In genomic region chr12:57428965-57429364, GRCh38 we compare ENCODE assay signal across 13 cellular contexts. TPM values are rescaled to one million over a fixed set of nuclear protein-coding genes. Genes with fewer than 3 reads are reported as not detected.
DNase-seq lines count a peak whose midpoint lies in the region; ATAC-seq and TF ChIP-seq lines count a peak whose summit lies in the region.
"Had no signal": no experiment of that assay in that cellular context is flagged by ENCODE, and none has a peak within 500 bp of the region (broad histone marks: within the 10 kb centered on the region; RNA-seq: fewer than 3 reads in every experiment).

No MANE protein-coding gene starts in this region.

- no peaks in the 10 kb centered on the region for H3K9me2 ChIP-seq in OCI-LY1 (ENCODE audit: low read depth, low read length)

- peaks cover 32% of the 10 kb centered on the region for H3K4me1 Mint-ChIP-seq in activated CD4-positive, alpha-beta T cell treated with anti-CD3 and anti-CD28 coated beads for 36 hours
- peaks cover 16% of the 10 kb centered on the region for H3K4me1 Mint-ChIP-seq in endodermal cell

- H3K27me3 ChIP-seq in OCI-LY1 (ENCODE audit: insufficient read depth, low read length), result no peaks in the 10 kb centered on the region
- H3K27me3 ChIP-seq in endodermal cell (ENCODE audit: control insufficient read depth, insufficient read depth, low read length, poor library complexity, severe bottlenecking), result no peaks in the 10 kb centered on the region
- no peaks in the 10 kb centered on the region for H3K27me3 ChIP-seq in skeletal muscle satellite cell (ENCODE audit: control insufficient read depth, insufficient read depth, low read length)

- H3K36me3 Mint-ChIP-seq in activated CD4-positive, alpha-beta T cell treated with anti-CD3 and anti-CD28 coated beads for 36 hours (ENCODE audit: low read depth), result peaks cover 10% of the 10 kb centered on the region
- peaks cover 17% of the 10 kb centered on the region for H3K36me3 Mint-ChIP-seq in endodermal cell (ENCODE audit: low read depth)

- WGBS in endodermal cell (ENCODE audit: insufficient coverage in 1 of 2, insufficient read length in 1 of 2), 2 experiments, result 90 to 100% methylated on average over 5 to 6 of the region's 6 CpGs

- ATAC-seq in activated CD4-positive, alpha-beta T cell treated with anti-CD3 and anti-CD28 coated beads for 36 hours, result no peak
- no peak for ATAC-seq in HG02852 (IDR thresholded peaks at IDR 0.05; ENCODE audit: unreplicated experiment)

- no peak for DNase-seq in activated CD4-positive, alpha-beta T cell treated with anti-CD3 and anti-CD28 coated beads for 36 hours
- DNase-seq in activated CD4-positive, alpha-beta T cell treated with anti-CD3 and anti-CD28 coated beads for 1 hour, result no peak
- DNase-seq in endodermal cell, result peak; percentile 43
- DNase-seq in HuH-7.5 (ENCODE audit: low spot score), result no peak
- DNase-seq in ecto neural progenitor cell (ENCODE audit: low spot score), result no peak
- DNase-seq: NCI-H146, Right ventricle myocardium superior had no signal

- H2AFZ ChIP-seq in OCI-LY1 (ENCODE audit: low read length), result no peak overlapping the region

- H3K4me1 ChIP-seq in OCI-LY1 (ENCODE audit: insufficient read depth, low read length, severe bottlenecking) (peaks cover 35% of the 10 kb centered on the region), endodermal cell (ENCODE audit: control insufficient read depth, insufficient read depth, low read length) (no peaks in the 10 kb centered on the region), skeletal muscle satellite cell (ENCODE audit: control insufficient read depth, insufficient read depth, low read length) (peaks cover 11% of the 10 kb centered on the region)

- H3K4me3 Mint-ChIP-seq in activated CD4-positive, alpha-beta T cell treated with anti-CD3 and anti-CD28 coated beads for 36 hours, result peak overlapping the region; percentile 89
- H3K4me3 Mint-ChIP-seq in endodermal cell, result peak overlapping the region; percentile 80

- TF ChIP-seq CTCF in OCI-LY1 (IDR thresholded peaks at IDR 0.05; ENCODE audit: low read length) (no peak), endodermal cell (conservative IDR thresholded peaks at IDR 0.05) (no peak)

- peak overlapping the region; percentile 78 for H3K4me3 ChIP-seq in OCI-LY1 (ENCODE audit: low read depth, low read length, poor library complexity, severe bottlenecking)
- no peak overlapping the region for H3K4me3 ChIP-seq in endodermal cell (ENCODE audit: low read length)
- no peak overlapping the region for H3K4me3 ChIP-seq in skeletal muscle satellite cell (ENCODE audit: low read length)
- H3K4me3 ChIP-seq: lung had no signal

- peak overlapping the region; percentile 60 for H3K27ac ChIP-seq in OCI-LY1 (ENCODE audit: low read depth, low read length, poor library complexity, severe bottlenecking)
- H3K27ac ChIP-seq in endodermal cell (ENCODE audit: low read depth, low read length), result no peak overlapping the region

- intact Hi-C loops in activated CD4-positive, alpha-beta T cell treated with anti-CD3 and anti-CD28 coated beads for 36 hours (cut with DNase I, micrococcal nuclease), result no loop called here

- CTCF ChIA-PET in activated CD4-positive, alpha-beta T cell treated with anti-CD3 and anti-CD28 coated beads for 36 hours (lab: Charles Lee), result interaction anchor here (0.6 to 1.8 kb wide), 5 partner anchors 24 to 186 kb away, joined by 3 to 13 read pairs (median 5); no protein-coding TSS in a partner anchor

- H3K9ac ChIP-seq in OCI-LY1 (ENCODE audit: low read length), result peak overlapping the region; percentile 85
- H3K9ac ChIP-seq in endodermal cell (ENCODE audit: extremely low read depth, low read length, poor library complexity, severe bottlenecking), result no peak overlapping the region
- peak overlapping the region; percentile 92 for H3K9ac ChIP-seq in skeletal muscle satellite cell (ENCODE audit: low read depth, low read length)

- H3K79me2 ChIP-seq in OCI-LY1 (ENCODE audit: insufficient read depth, low read length), result peaks cover 21% of the 10 kb centered on the region

- H3K27ac Mint-ChIP-seq in activated CD4-positive, alpha-beta T cell treated with anti-CD3 and anti-CD28 coated beads for 36 hours, result peak overlapping the region; percentile 90
- H3K27ac Mint-ChIP-seq in endodermal cell, result peak overlapping the region; percentile 79

- H3K36me3 ChIP-seq in OCI-LY1 (ENCODE audit: insufficient read depth, low read length), result 0 out of 2 replicates have a peak, but pooled peaks cover 4% of the 10 kb centered on the region
- no peaks in the 10 kb centered on the region for H3K36me3 ChIP-seq in endodermal cell (ENCODE audit: control insufficient read depth, insufficient read depth, low read length)
- no peaks in the 10 kb centered on the region for H3K36me3 ChIP-seq in skeletal muscle satellite cell (ENCODE audit: insufficient read depth, low read length)

- H3K4me2 ChIP-seq in OCI-LY1 (ENCODE audit: low read length) (peak overlapping the region; percentile 87), skeletal muscle satellite cell (ENCODE audit: low read length) (peak overlapping the region; percentile 78)

- H3K27me3 Mint-ChIP-seq in activated CD4-positive, alpha-beta T cell treated with anti-CD3 and anti-CD28 coated beads for 36 hours, result no peaks in the 10 kb centered on the region
- no peaks in the 10 kb centered on the region for H3K27me3 Mint-ChIP-seq in endodermal cell (ENCODE audit: insufficient read depth)

- H4K20me1 ChIP-seq in OCI-LY1 (ENCODE audit: insufficient read depth, low read length), result no peaks in the 10 kb centered on the region

- POLR2A ChIA-PET in activated CD4-positive, alpha-beta T cell treated with anti-CD3 and anti-CD28 coated beads for 36 hours (lab: Charles Lee), result no interaction called here

- H3K9me3 ChIP-seq in OCI-LY1 (ENCODE audit: low read length), result no peaks in the 10 kb centered on the region
- no peaks in the 10 kb centered on the region for H3K9me3 ChIP-seq in endodermal cell (ENCODE audit: control insufficient read depth, low read length)
- no peaks in the 10 kb centered on the region for H3K9me3 ChIP-seq in skeletal muscle satellite cell (replicated peaks; ENCODE audit: low read length)

- no peaks in the 10 kb centered on the region for H3K9me3 Mint-ChIP-seq in activated CD4-positive, alpha-beta T cell treated with anti-CD3 and anti-CD28 coated beads for 36 hours (ENCODE audit: low read depth)
- no peaks in the 10 kb centered on the region for H3K9me3 Mint-ChIP-seq in endodermal cell

- no peaks in the 10 kb centered on the region for H3F3A ChIP-seq in OCI-LY1 (ENCODE audit: insufficient read depth, low read length)

RNA-seq across cellular contexts. Expression of gene R3HDM2, which starts 1.9 kb away (rescaled TPM):
- 10 to 100 TPM; 45.9 to 52.5 TPM for total RNA-seq in activated CD4-positive, alpha-beta T cell treated with anti-CD3 and anti-CD28 coated beads for 36 hours
- total RNA-seq in endodermal cell, result 100 to 1,000 TPM in 1 of 2 donors, 10 to 100 TPM in 1; 82.7 to 116 TPM
- 48.3 TPM for polyA plus RNA-seq in endodermal cell (2013, experiment 1 of 2)
- polyA plus RNA-seq in endodermal cell (2013, experiment 2 of 2), result 38.3 TPM
- total RNA-seq in skeletal muscle satellite cell (2012; rRNA removed), result 9.0 and 11.9 TPM in 2 replicates

RNA-seq across cellular contexts. Expression of gene INHBC, which starts 5.6 kb away (rescaled TPM):
- total RNA-seq in activated CD4-positive, alpha-beta T cell treated with anti-CD3 and anti-CD28 coated beads for 36 hours, result not detected
- not detected for total RNA-seq in endodermal cell
- 0.11 TPM for polyA plus RNA-seq in endodermal cell (2013, experiment 1 of 2)
- polyA plus RNA-seq in endodermal cell (2013, experiment 2 of 2), result not detected
- total RNA-seq in skeletal muscle satellite cell (2012; rRNA removed), result not detected in 2 replicates
- total RNA-seq: epithelial cell of proximal tubule, lung, Right ventricle myocardium superior, ureter had no signal

RNA-seq across cellular contexts. Expression of gene INHBE, which starts 26.1 kb away (rescaled TPM):
- 1 to 10 TPM; 1.2 to 1.5 TPM for total RNA-seq in activated CD4-positive, alpha-beta T cell treated with anti-CD3 and anti-CD28 coated beads for 36 hours
- total RNA-seq in endodermal cell, result under 1 TPM; 0.24 to 0.29 TPM
- polyA plus RNA-seq in endodermal cell (2013, experiment 1 of 2), result 5.3 TPM
- polyA plus RNA-seq in endodermal cell (2013, experiment 2 of 2), result 1.9 TPM
- total RNA-seq in skeletal muscle satellite cell (2012; rRNA removed), result 0.44 and 1.3 TPM in 2 replicates
- total RNA-seq: Right ventricle myocardium superior had no signal
- polyA plus RNA-seq: lung had no signal

RNA-seq across cellular contexts. Expression of gene GLI1, which starts 30.6 kb away (rescaled TPM):
- under 1 TPM; 0.40 to 0.73 TPM for total RNA-seq in activated CD4-positive, alpha-beta T cell treated with anti-CD3 and anti-CD28 coated beads for 36 hours
- total RNA-seq in endodermal cell, result 1 to 10 TPM; 3.4 to 6.4 TPM
- 3.6 TPM for polyA plus RNA-seq in endodermal cell (2013, experiment 1 of 2)
- 2.3 TPM for polyA plus RNA-seq in endodermal cell (2013, experiment 2 of 2)
- 0.44 and 0.76 TPM in 2 replicates for total RNA-seq in skeletal muscle satellite cell (2012; rRNA removed)
- total RNA-seq: epithelial cell of proximal tubule had no signal

RNA-seq across cellular contexts. Expression of gene ARHGAP9, which starts 50.7 kb away (rescaled TPM):
- 100 to 1,000 TPM in 1 of 2 experiments, 10 to 100 TPM in 1; 77.7 to 101 TPM for total RNA-seq in activated CD4-positive, alpha-beta T cell treated with anti-CD3 and anti-CD28 coated beads for 36 hours
- 1 to 10 TPM; 1.3 to 1.6 TPM for total RNA-seq in endodermal cell
- 0.82 TPM for polyA plus RNA-seq in endodermal cell (2013, experiment 1 of 2)
- polyA plus RNA-seq in endodermal cell (2013, experiment 2 of 2), result 0.87 TPM
- total RNA-seq in skeletal muscle satellite cell (2012; rRNA removed), result 0.22 TPM in 1 of 2 replicates, not detected in the other
